Comparison of ENCODE assay signal across 10 cellular contexts in genomic region chr3:139388077-139388476, GRCh38. TPM values are rescaled to one million over a fixed set of nuclear protein-coding genes. Genes with fewer than 3 reads are reported as not detected.
DNase-seq lines count a peak whose midpoint lies in the region; ATAC-seq and TF ChIP-seq lines count a peak whose summit lies in the region.
"Had no signal": no experiment of that assay in that cellular context is flagged by ENCODE, and none has a peak within 500 bp of the region (broad histone marks: within the 10 kb centered on the region; RNA-seq: fewer than 3 reads in every experiment).

No MANE protein-coding gene starts in this region.

- H3K27ac ChIP-seq in HUES6 (ENCODE audit: low read depth, low read length) = no peak overlapping the region
- H3K27ac ChIP-seq in brain microvascular endothelial cell = no peak overlapping the region
- H3K27ac ChIP-seq in naive thymus-derived CD4-positive, alpha-beta T cell (ENCODE audit: low read depth, low read length) = no peak overlapping the region

- H3K4me1 ChIP-seq in HUES6 (ENCODE audit: control insufficient read depth, insufficient read depth, low read length) = 0 out of 2 replicates have a peak, but pooled peaks cover 8% of the 10 kb centered on the region
- H3K4me1 ChIP-seq in naive thymus-derived CD4-positive, alpha-beta T cell (ENCODE audit: control insufficient read depth in 2 of 2, insufficient read depth in 2 of 2, low read length in 2 of 2) = peaks cover 5 to 13% of the 10 kb centered on the region in 2 donors

- TF ChIP-seq CTCF in AG10803 (conservative IDR thresholded peaks at IDR 0.05; ENCODE audit: low read length) (no peak), brain microvascular endothelial cell (IDR thresholded peaks at IDR 0.05; ENCODE audit: low read depth, low read length, missing control alignments) (no peak), omental fat pad (IDR thresholded peaks at IDR 0.05) (no peak)

- H3K9ac ChIP-seq in HUES6 (ENCODE audit: low read length) = peak overlapping the region; percentile 27

- ATAC-seq in naive thymus-derived CD4-positive, alpha-beta T cell = no peak
- ATAC-seq in omental fat pad (ENCODE audit: low FRiP score) = no peak

- peak overlapping the region in 8 of 9 donors; percentile 16 to 68 (median 37) for H3K27ac Mint-ChIP-seq in naive thymus-derived CD4-positive, alpha-beta T cell

- peaks cover 32 to 79% (median 65%) of the 10 kb centered on the region in 7 donors for H3K4me1 Mint-ChIP-seq in naive thymus-derived CD4-positive, alpha-beta T cell

- CTCF ChIA-PET in naive thymus-derived CD4-positive, alpha-beta T cell (lab: Charles Lee) = no interaction called here

- no peaks in the 10 kb centered on the region for H3K9me3 ChIP-seq in HUES6 (ENCODE audit: control insufficient read depth, insufficient read depth, low read depth, low read length)
- no peaks in the 10 kb centered on the region for H3K9me3 ChIP-seq in naive thymus-derived CD4-positive, alpha-beta T cell (ENCODE audit: control insufficient read depth in 2 of 3, low read length in 3 of 3)

- no peaks in the 10 kb centered on the region for H3K9me3 Mint-ChIP-seq in naive thymus-derived CD4-positive, alpha-beta T cell

- POLR2A ChIA-PET in naive thymus-derived CD4-positive, alpha-beta T cell (lab: Charles Lee) = interaction anchor here (1.0 kb wide), 1 partner anchor 795 kb away, joined by 3 read pairs; no protein-coding TSS in a partner anchor

- peak overlapping the region; percentile 93 for H3K4me3 ChIP-seq in AG10803 (ENCODE audit: low read length)
- H3K4me3 ChIP-seq in HUES6 (ENCODE audit: low read depth, low read length) = peak overlapping the region; percentile 88
- H3K4me3 ChIP-seq in brain microvascular endothelial cell (ENCODE audit: low read depth, low read length) = peak overlapping the region; percentile 86
- H3K4me3 ChIP-seq in naive thymus-derived CD4-positive, alpha-beta T cell (ENCODE audit: low read length) = no peak overlapping the region

- peaks cover 9% of the 10 kb centered on the region for H3K36me3 ChIP-seq in HUES6 (ENCODE audit: control insufficient read depth, insufficient read depth, low read length)
- peaks cover 4% of the 10 kb centered on the region for H3K36me3 ChIP-seq in brain microvascular endothelial cell (replicated peaks)
- peaks cover 0 to 11% (median 0%) of the 10 kb centered on the region in 3 experiments for H3K36me3 ChIP-seq in naive thymus-derived CD4-positive, alpha-beta T cell (ENCODE audit: control insufficient read depth in 2 of 3, insufficient read depth in 3 of 3, low read length in 3 of 3)

- H3K36me3 Mint-ChIP-seq in naive thymus-derived CD4-positive, alpha-beta T cell = peaks cover 0 to 2% (median 0%) of the 10 kb centered on the region in 5 donors

- in situ Hi-C loops in brain microvascular endothelial cell (cut with HindIII; ENCODE audit: low pct_ligation_motif_present, low sequenced_read_pairs) = no loop called here

- H3K27me3 Mint-ChIP-seq in naive thymus-derived CD4-positive, alpha-beta T cell = peaks cover 0 to 4% (median 0%) of the 10 kb centered on the region in 5 donors

- H3K4me3 Mint-ChIP-seq in naive thymus-derived CD4-positive, alpha-beta T cell = peak overlapping the region; percentile 37 to 100 (median 76)

- intact Hi-C loops in naive thymus-derived CD4-positive, alpha-beta T cell (cut with micrococcal nuclease) = loop anchor here in 1 of 2 donors (2.0 kb wide), 1 partner anchor 553 kb away; the partner anchor contains the start of gene PIK3CB

- H3K27me3 ChIP-seq in HUES6 (ENCODE audit: control insufficient read depth, insufficient read depth, low read length) = no peaks in the 10 kb centered on the region
- H3K27me3 ChIP-seq in brain microvascular endothelial cell (replicated peaks) = no peaks in the 10 kb centered on the region
- no peaks in the 10 kb centered on the region for H3K27me3 ChIP-seq in naive thymus-derived CD4-positive, alpha-beta T cell (ENCODE audit: control insufficient read depth in 2 of 2, insufficient read depth in 2 of 2, low read length in 2 of 2)

- no peak for DNase-seq in AG10803 (ENCODE audit: low read depth)
- no peak for DNase-seq in brain microvascular endothelial cell
- DNase-seq in naive thymus-derived CD4-positive, alpha-beta T cell = no peak
- no peak for DNase-seq in CD1c-positive myeloid dendritic cell (ENCODE audit: extremely low spot score)
- DNase-seq in SHP77 treated with DMSO at 0.1 percent for 48 hours (lab: John Stamatoyannopoulos, UW) = no peak
- DNase-seq in SIG-M5 (lab: John Stamatoyannopoulos, UW) = no peak
- DNase-seq in omental fat pad (ENCODE audit: low spot score) = no peak
- DNase-seq: activated CD4-positive, alpha-beta T cell treated with anti-CD3 and anti-CD28 coated beads for 48 hours; NCI-H1105 treated with DMSO at 0.1 percent for 48 hours had no signal

RNA-seq across cellular contexts. Expression of gene COPB2, which starts 1.4 kb away (rescaled TPM):
- total RNA-seq in naive thymus-derived CD4-positive, alpha-beta T cell = 100 to 1,000 TPM in 1 of 5 experiments, 10 to 100 TPM in 4; 23.5 to 109 (median 64.5) TPM
- 10 to 100 TPM; 45.0 to 73.1 TPM for polyA plus RNA-seq in naive thymus-derived CD4-positive, alpha-beta T cell
- total RNA-seq in omental fat pad = 10 to 100 TPM; 77.1 to 97.6 (median 91.1) TPM

RNA-seq across cellular contexts. Expression of gene MRPS22, which starts 44.3 kb away (rescaled TPM):
- 10 to 100 TPM; 26.2 to 37.2 (median 36.3) TPM for total RNA-seq in naive thymus-derived CD4-positive, alpha-beta T cell
- polyA plus RNA-seq in naive thymus-derived CD4-positive, alpha-beta T cell = 10 to 100 TPM; 45.5 to 47.0 TPM
- 10 to 100 TPM; 34.8 to 52.2 (median 40.7) TPM for total RNA-seq in omental fat pad
